Comparison of ENCODE assay signal across 35 cellular contexts in the genomic region with DNA sequence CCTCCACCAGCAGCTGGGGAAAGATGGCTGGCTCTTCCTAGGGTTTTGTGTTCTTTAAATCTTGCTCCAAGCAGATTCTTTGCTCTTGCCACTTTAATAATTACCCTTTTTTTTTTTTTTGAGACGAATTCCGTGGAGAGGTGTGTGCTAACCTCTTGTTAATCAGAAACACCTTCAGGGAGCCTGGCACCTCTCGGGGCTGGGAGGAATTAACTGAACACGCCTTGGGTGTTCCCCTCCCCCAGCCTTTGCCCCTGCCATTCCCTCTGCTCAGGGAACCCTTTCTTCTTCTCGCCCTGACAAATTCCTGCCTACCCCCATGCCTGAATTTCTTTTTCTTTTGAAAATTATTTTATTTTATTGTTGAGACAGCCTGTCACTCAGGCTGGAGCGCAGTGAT. TPM values are rescaled to one million over a fixed set of nuclear protein-coding genes. Genes with fewer than 3 reads are reported as not detected.
"Had no signal": no experiment of that assay in that cellular context is flagged by ENCODE, and none has a peak within 500 bp of the region (broad histone marks: within the 10 kb centered on the region; RNA-seq: fewer than 3 reads in every experiment).

No MANE protein-coding gene starts in this region.

- ATAC-seq: activated T-cell treated with anti-CD3 and anti-CD28 coated beads, Interleukin-2, amount 50 U/mL, for 4 hours; body of pancreas; PC-3; T-cell; T-helper 17 cell had no signal

- H3K27ac Mint-ChIP-seq: activated B cell treated with CpG ODN at 0.5 μM for 24 hours; activated CD4-positive, alpha-beta memory T cell treated with anti-CD3 and anti-CD28 coated beads for 36 hours; activated T-helper 1 cell treated with anti-CD3 and anti-CD28 coated beads, Interleukin-12 subunit alpha, Interleukin-12 subunit beta, Interleukin-2, Interleukin-4 antibody, amounts not matched to agents 30 ng/mL and 10 ng/mL and 1 ng/mL, durations not matched to agents 14 hours and 24 hours and 36 hours; IgD-negative memory B cell; T-cell; T-helper 17 cell had no signal

- H3K4me3 Mint-ChIP-seq: activated B cell treated with CpG ODN at 0.5 μM for 24 hours; activated CD4-positive, alpha-beta memory T cell treated with anti-CD3 and anti-CD28 coated beads for 36 hours; activated T-cell treated with anti-CD3 and anti-CD28 coated beads, Interleukin-2, amount 50 U/mL, for 4 hours; activated T-helper 1 cell treated with anti-CD3 and anti-CD28 coated beads, Interleukin-12 subunit alpha, Interleukin-12 subunit beta, Interleukin-2, Interleukin-4 antibody, amounts not matched to agents 30 ng/mL and 10 ng/mL and 1 ng/mL, durations not matched to agents 14 hours and 24 hours and 36 hours; IgD-negative memory B cell; T-cell; T-helper 17 cell had no signal

- H3K4me3 ChIP-seq: adrenal gland, body of pancreas, breast epithelium, Peyer's patch, SJSA1 had no signal

- H3K36me3 Mint-ChIP-seq: IgD-negative memory B cell, T-cell had no signal

- DNase-seq: activated B cell treated with CpG ODN at 0.5 μM for 24 hours; activated CD4-positive, alpha-beta memory T cell treated with anti-CD3 and anti-CD28 coated beads for 36 hours; activated CD4-positive, alpha-beta T cell treated with anti-CD3 and anti-CD28 coated beads for 4 hours; activated CD4-positive, alpha-beta T cell treated with anti-CD3 and anti-CD28 coated beads, Interleukin-2, amount 50 U/mL, for 1 hour; activated CD4-positive, CD25-positive, alpha-beta regulatory T cell treated with anti-CD3 and anti-CD28 coated beads, Interleukin-2, amount 50 U/mL, for 72 hours; activated effector memory CD4-positive, alpha-beta T cell treated with Interleukin-2 at 50 U/mL for 16 hours; activated naive CD4-positive, alpha-beta T cell; activated naive CD4-positive, alpha-beta T cell treated with anti-CD3 and anti-CD28 coated beads, Interleukin-2, amount 50 U/mL, for 16 hours; activated T-cell treated with anti-CD3 and anti-CD28 coated beads, Interleukin-2, amount 50 U/mL, for 4 hours; adrenal gland; body of pancreas; Karpas-422; KBM-7; NCI-H1105; NCI-H1417 treated with DMSO at 0.1 percent for 48 hours; NCI-H187 treated with DMSO at 0.1 percent for 48 hours; NCI-H2081 treated with DMSO at 0.1 percent for 48 hours; NCI-H226; NCI-H446 treated with DMSO at 0.1 percent for 48 hours; NCI-H524 treated with DMSO at 0.1 percent for 48 hours; NK-92 treated with Interleukin-12 subunit alpha and Interleukin-12 subunit beta, amount 100 ng/mL, for 24 hours; PC-3; Peyer's patch; RPMI8226; SHP77 treated with DMSO at 0.1 percent for 48 hours; SK-N-SH; T-cell; T-helper 17 cell had no signal

- H3K9me3 Mint-ChIP-seq: activated B cell treated with CpG ODN at 0.5 μM for 24 hours; activated CD4-positive, alpha-beta memory T cell treated with anti-CD3 and anti-CD28 coated beads for 36 hours; activated T-cell treated with anti-CD3 and anti-CD28 coated beads, Interleukin-2, amount 50 U/mL, for 4 hours; activated T-helper 1 cell treated with anti-CD3 and anti-CD28 coated beads, Interleukin-12 subunit alpha, Interleukin-12 subunit beta, Interleukin-2, Interleukin-4 antibody, amounts not matched to agents 30 ng/mL and 10 ng/mL and 1 ng/mL, durations not matched to agents 14 hours and 24 hours and 36 hours; IgD-negative memory B cell; T-cell had no signal

RNA-seq across cellular contexts. Expression of a gene that starts 17.5 kb away (rescaled TPM):
- total RNA-seq: astrocyte, cardiac septum, MCF 10A, SJSA1 had no signal

RNA-seq across cellular contexts. Expression of a gene that starts 57.7 kb away (rescaled TPM):
- total RNA-seq: MCF 10A, PC-3, SJSA1 had no signal
